In genomic region chr11:120882237-120882636, GRCh38 we compare ENCODE assay signal across 23 cellular contexts.
"Had no signal": no experiment of that assay in that cellular context is flagged by ENCODE, and none has a peak within 500 bp of the region (broad histone marks: within the 10 kb centered on the region; RNA-seq: fewer than 3 reads in every experiment).

No MANE protein-coding gene starts in this region.

- H3K27ac ChIP-seq: PC-9 had no signal

- H3K9me3 Mint-ChIP-seq: activated B cell treated with CpG ODN at 0.5 μM for 24 hours; activated CD4-positive, alpha-beta T cell treated with anti-CD3 and anti-CD28 coated beads, Interleukin-2, amount 10 ng/mL, durations not matched to agents 24 days and 14 days; activated naive CD4-positive, alpha-beta T cell treated with anti-CD3 and anti-CD28 coated beads for 36 hours; activated T-cell treated with anti-CD3 and anti-CD28 coated beads, Interleukin-2, amount 50 U/mL, for 4 hours; central memory CD8-positive, alpha-beta T cell had no signal

- ATAC-seq: activated CD8-positive, alpha-beta memory T cell treated with anti-CD3 and anti-CD28 coated beads, Interleukin-2, amount 10 ng/mL, durations not matched to agents 7 days and 5 days; activated T-cell treated with anti-CD3 and anti-CD28 coated beads, Interleukin-2, amount 50 U/mL, for 4 hours; T-helper 17 cell had no signal

- DNase-seq: activated B cell treated with CpG ODN at 0.5 μM for 24 hours; activated CD4-positive, alpha-beta T cell treated with anti-CD3 and anti-CD28 coated beads for 1 hour; activated CD4-positive, alpha-beta T cell treated with anti-CD3 and anti-CD28 coated beads, Interleukin-2, amount 10 ng/mL, durations not matched to agents 24 days and 14 days; activated CD4-positive, alpha-beta T cell treated with anti-CD3 and anti-CD28 coated beads, Interleukin-2, amount 50 U/mL, for 48 hours; activated CD8-positive, alpha-beta memory T cell treated with anti-CD3 and anti-CD28 coated beads, Interleukin-2, amount 10 ng/mL, durations not matched to agents 7 days and 5 days; activated effector memory CD4-positive, alpha-beta T cell treated with anti-CD3 and anti-CD28 coated beads, Interleukin-2, amount 50 U/mL, for 16 hours; activated naive CD4-positive, alpha-beta T cell treated with anti-CD3 and anti-CD28 coated beads for 36 hours; activated T-cell treated with anti-CD3 and anti-CD28 coated beads, Interleukin-2, amount 50 U/mL, for 4 hours; amygdala; KG1; NCI-H1105; NCI-H1436; NCI-H1694 treated with DMSO at 0.1 percent for 48 hours; NCI-H2029 treated with DMSO at 0.1 percent for 48 hours; NCI-H510A treated with DMSO at 0.1 percent for 48 hours; NCI-H69; PC-9; SIG-M5; T-helper 17 cell; T-helper 9 cell had no signal

- H3K4me1 Mint-ChIP-seq: activated B cell treated with CpG ODN at 0.5 μM for 24 hours; activated CD4-positive, alpha-beta T cell treated with anti-CD3 and anti-CD28 coated beads, Interleukin-2, amount 10 ng/mL, durations not matched to agents 24 days and 14 days; activated CD8-positive, alpha-beta memory T cell treated with anti-CD3 and anti-CD28 coated beads, Interleukin-2, amount 10 ng/mL, durations not matched to agents 7 days and 5 days; central memory CD8-positive, alpha-beta T cell; IgD-negative memory B cell had no signal

- H3K36me3 Mint-ChIP-seq: activated CD8-positive, alpha-beta memory T cell treated with anti-CD3 and anti-CD28 coated beads, Interleukin-2, amount 10 ng/mL, durations not matched to agents 7 days and 5 days; activated naive CD8-positive, alpha-beta T cell; IgD-negative memory B cell had no signal

- H3K27ac Mint-ChIP-seq: activated B cell treated with CpG ODN at 0.5 μM for 24 hours; activated CD4-positive, alpha-beta T cell treated with anti-CD3 and anti-CD28 coated beads, Interleukin-2, amount 10 ng/mL, durations not matched to agents 24 days and 14 days; activated CD8-positive, alpha-beta memory T cell treated with anti-CD3 and anti-CD28 coated beads, Interleukin-2, amount 10 ng/mL, durations not matched to agents 7 days and 5 days; activated naive CD4-positive, alpha-beta T cell treated with anti-CD3 and anti-CD28 coated beads for 36 hours; activated naive CD8-positive, alpha-beta T cell; IgD-negative memory B cell; T-helper 17 cell had no signal

- H3K4me3 Mint-ChIP-seq: activated B cell treated with CpG ODN at 0.5 μM for 24 hours; activated CD4-positive, alpha-beta T cell treated with anti-CD3 and anti-CD28 coated beads, Interleukin-2, amount 10 ng/mL, durations not matched to agents 24 days and 14 days; activated CD8-positive, alpha-beta memory T cell treated with anti-CD3 and anti-CD28 coated beads, Interleukin-2, amount 10 ng/mL, durations not matched to agents 7 days and 5 days; activated naive CD4-positive, alpha-beta T cell treated with anti-CD3 and anti-CD28 coated beads for 36 hours; activated naive CD8-positive, alpha-beta T cell; activated T-cell treated with anti-CD3 and anti-CD28 coated beads, Interleukin-2, amount 50 U/mL, for 4 hours; central memory CD8-positive, alpha-beta T cell; IgD-negative memory B cell; T-helper 17 cell had no signal
